ENCODE assay signal across 23 cellular contexts in genomic region chr2:88711331-88711730, GRCh38.
"Had no signal": no experiment of that assay in that cellular context is flagged by ENCODE, and none has a peak within 500 bp of the region (broad histone marks: within the 10 kb centered on the region; RNA-seq: fewer than 3 reads in every experiment).

No MANE protein-coding gene starts in this region.

- FAIRE-seq: HTR-8/SVneo had no signal

- H3K9ac ChIP-seq: SK-N-SH had no signal

- H3K36me3 ChIP-seq: MG63 had no signal

- H3K4me3 Mint-ChIP-seq: IgD-negative memory B cell had no signal

- H3K4me2 ChIP-seq: SK-N-SH had no signal

- DNase-seq: KBM-7, MG63, NCI-H1092, NCI-H1105 treated with DMSO at 0.1 percent for 48 hours, NCI-H1417 treated with DMSO at 0.1 percent for 48 hours, NCI-H187, NCI-H2029, NCI-H2081 treated with DMSO at 0.1 percent for 48 hours, NCI-H2171, NCI-H226, NCI-H446, NCI-H510A, NCI-H524 treated with DMSO at 0.1 percent for 48 hours, NCI-H69, NCI-H774, SHP77, SK-N-SH, SW 1271 had no signal

- H3K27ac ChIP-seq: HL-60, RWPE1 had no signal

- H3K27me3 Mint-ChIP-seq: IgD-negative memory B cell had no signal

- H3K9me3 ChIP-seq: MG63, SK-N-SH had no signal

- H3K9me3 Mint-ChIP-seq: IgD-negative memory B cell had no signal

- ATAC-seq: Panc1 had no signal

- H3K4me3 ChIP-seq: MG63 had no signal

- H3K27ac Mint-ChIP-seq: IgD-negative memory B cell had no signal

- H3K27me3 ChIP-seq: MG63 had no signal
